15 cellular contexts compared by ENCODE assay signal in genomic region chr22:26323013-26323412, GRCh38.
"Had no signal": no experiment of that assay in that cellular context is flagged by ENCODE, and none has a peak within 500 bp of the region (broad histone marks: within the 10 kb centered on the region; RNA-seq: fewer than 3 reads in every experiment).

No MANE protein-coding gene starts in this region.

- H3K4me1 Mint-ChIP-seq: activated naive CD4-positive, alpha-beta T cell treated with anti-CD3 and anti-CD28 coated beads, Interleukin-2, amount 10 ng/mL, durations not matched to agents 7 days and 5 days; activated T-helper 17 cell treated with anti-CD3 and anti-CD28 coated beads, Interleukin-2, amount 50 U/mL, for 72 hours; central memory CD8-positive, alpha-beta T cell; natural killer cell had no signal

- DNase-seq: activated CD4-positive, alpha-beta T cell treated with anti-CD3 and anti-CD28 coated beads, Interleukin-2, amount 50 U/mL, for 1 hour; activated naive CD4-positive, alpha-beta T cell treated with anti-CD3 and anti-CD28 coated beads, Interleukin-2, amount 10 ng/mL, durations not matched to agents 7 days and 5 days; activated T-cell treated with anti-CD3 and anti-CD28 coated beads for 4 hours; effector memory CD4-positive, alpha-beta T cell; hypothalamus; left colon; natural killer cell; stimulated activated CD4-positive, alpha-beta T cell treated with anti-CD3 and anti-CD28 coated beads, Interleukin-2, amount 100 ng/mL, for 48 hours; stimulated activated CD8-positive, alpha-beta memory T cell treated with anti-CD3 and anti-CD28 coated beads, Interleukin-4, amount 100 ng/mL, for 48 hours; T-helper 2 cell had no signal

- H3K27ac Mint-ChIP-seq: activated naive CD4-positive, alpha-beta T cell treated with anti-CD3 and anti-CD28 coated beads, Interleukin-2, amount 10 ng/mL, durations not matched to agents 7 days and 5 days; activated T-helper 17 cell treated with anti-CD3 and anti-CD28 coated beads, Interleukin-2, amount 50 U/mL, for 72 hours; natural killer cell; stimulated activated naive CD8-positive, alpha-beta T cell treated with anti-CD3 and anti-CD28 coated beads, Interleukin-15, Interleukin-2, amounts not matched to agents 100 ng/mL and 50 ng/mL, for 24 hours had no signal

- H3K4me3 Mint-ChIP-seq: activated naive CD4-positive, alpha-beta T cell treated with anti-CD3 and anti-CD28 coated beads, Interleukin-2, amount 10 ng/mL, durations not matched to agents 7 days and 5 days; activated T-helper 17 cell treated with anti-CD3 and anti-CD28 coated beads, Interleukin-2, amount 50 U/mL, for 72 hours; central memory CD8-positive, alpha-beta T cell; natural killer cell; stimulated activated naive CD8-positive, alpha-beta T cell treated with anti-CD3 and anti-CD28 coated beads, Interleukin-15, Interleukin-2, amounts not matched to agents 100 ng/mL and 50 ng/mL, for 24 hours had no signal

- H3K36me3 Mint-ChIP-seq: activated naive CD4-positive, alpha-beta T cell treated with anti-CD3 and anti-CD28 coated beads, Interleukin-2, amount 10 ng/mL, durations not matched to agents 7 days and 5 days; natural killer cell had no signal

- H3K4me3 ChIP-seq: lung had no signal

- ATAC-seq: activated T-helper 17 cell treated with anti-CD3 and anti-CD28 coated beads, Interleukin-2, amount 50 U/mL, for 72 hours; left colon; natural killer cell; sciatic nerve had no signal

- H3K9me3 Mint-ChIP-seq: activated naive CD4-positive, alpha-beta T cell treated with anti-CD3 and anti-CD28 coated beads, Interleukin-2, amount 10 ng/mL, durations not matched to agents 7 days and 5 days; activated T-helper 17 cell treated with anti-CD3 and anti-CD28 coated beads, Interleukin-2, amount 50 U/mL, for 72 hours; central memory CD8-positive, alpha-beta T cell; natural killer cell; stimulated activated naive CD8-positive, alpha-beta T cell treated with anti-CD3 and anti-CD28 coated beads, Interleukin-15, Interleukin-2, amounts not matched to agents 100 ng/mL and 50 ng/mL, for 24 hours had no signal
